Comparison of ENCODE assay signal across 17 cellular contexts in the genomic region with DNA sequence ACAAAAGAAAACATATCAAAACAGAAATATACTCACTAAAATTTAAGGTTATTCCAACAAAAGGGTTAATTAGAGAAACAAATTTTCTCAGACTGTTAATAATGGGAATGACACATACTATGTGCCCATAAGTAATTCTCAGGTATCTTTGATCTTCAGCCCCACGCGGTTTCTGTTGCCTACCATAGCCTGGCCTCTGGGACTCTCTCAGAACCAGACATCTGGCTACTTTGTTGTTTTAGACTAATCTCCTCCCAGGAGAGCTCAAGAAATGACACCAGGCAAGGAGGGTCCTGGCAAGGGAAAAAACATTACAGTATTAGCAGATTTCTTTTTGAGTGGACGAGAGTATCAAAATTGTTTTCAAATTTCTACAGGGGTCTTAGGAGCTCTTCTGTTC.
"Had no signal": no experiment of that assay in that cellular context is flagged by ENCODE, and none has a peak within 500 bp of the region (broad histone marks: within the 10 kb centered on the region; RNA-seq: fewer than 3 reads in every experiment).

No MANE protein-coding gene starts in this region.

- H3K4me3 Mint-ChIP-seq: activated CD4-positive, alpha-beta memory T cell treated with anti-CD3 and anti-CD28 coated beads, Interleukin-2, amount 10 ng/mL, durations not matched to agents 7 days and 5 days; activated T-cell treated with anti-CD3 and anti-CD28 coated beads, Interleukin-2, amount 50 U/mL, for 4 hours; stimulated activated naive CD8-positive, alpha-beta T cell treated with anti-CD3 and anti-CD28 coated beads, Interleukin-15, amount 100 ng/mL, for 72 hours had no signal

- DNase-seq: activated CD4-positive, alpha-beta memory T cell treated with anti-CD3 and anti-CD28 coated beads, Interleukin-2, amount 10 ng/mL, durations not matched to agents 7 days and 5 days; activated CD4-positive, alpha-beta T cell treated with anti-CD3 and anti-CD28 coated beads for 4 hours; activated effector memory CD4-positive, alpha-beta T cell treated with anti-CD3 and anti-CD28 coated beads, Interleukin-2, amount 50 U/mL, for 16 hours; activated T-cell treated with anti-CD3 and anti-CD28 coated beads, Interleukin-2, amount 50 U/mL, for 4 hours; erythroblast; hippocampal formation; midbrain; stimulated activated CD4-positive, alpha-beta T cell treated with anti-CD3 and anti-CD28 coated beads, Interleukin-1b, Interleukin-23, amount 100 ng/mL, for 48 hours; stimulated activated naive CD8-positive, alpha-beta T cell treated with anti-CD3 and anti-CD28 coated beads, Interleukin-15, amount 100 ng/mL, for 72 hours; testis; upper lobe of right lung had no signal

- ATAC-seq: activated naive CD4-positive, alpha-beta T cell treated with anti-CD3 and anti-CD28 coated beads, Interleukin-2, amount 50 U/mL, for 72 hours; activated T-cell treated with anti-CD3 and anti-CD28 coated beads, Interleukin-2, amount 50 U/mL, for 4 hours; left lobe of liver; stimulated activated naive CD8-positive, alpha-beta T cell treated with anti-CD3 and anti-CD28 coated beads, Interleukin-15, amount 100 ng/mL, for 72 hours; upper lobe of right lung had no signal

- FAIRE-seq: colon, keratinocyte had no signal

- H3K36me3 ChIP-seq: neutrophil, upper lobe of right lung had no signal

- H3K9me3 ChIP-seq: neutrophil, testis had no signal

- H3K27ac ChIP-seq: neutrophil, parathyroid adenoma, testis, upper lobe of right lung had no signal

- H3K27me3 ChIP-seq: neutrophil, testis, upper lobe of right lung had no signal

- H3K27me3 Mint-ChIP-seq: activated CD4-positive, alpha-beta memory T cell treated with anti-CD3 and anti-CD28 coated beads, Interleukin-2, amount 10 ng/mL, durations not matched to agents 7 days and 5 days; stimulated activated naive CD8-positive, alpha-beta T cell treated with anti-CD3 and anti-CD28 coated beads, Interleukin-15, amount 100 ng/mL, for 72 hours had no signal

- H3K27ac Mint-ChIP-seq: activated CD4-positive, alpha-beta memory T cell treated with anti-CD3 and anti-CD28 coated beads, Interleukin-2, amount 10 ng/mL, durations not matched to agents 7 days and 5 days; activated naive CD4-positive, alpha-beta T cell treated with anti-CD3 and anti-CD28 coated beads, Interleukin-2, amount 50 U/mL, for 72 hours had no signal

- H3K4me3 ChIP-seq: testis, upper lobe of right lung had no signal

- H3K4me1 ChIP-seq: parathyroid adenoma, testis, upper lobe of right lung had no signal
